ENCODE assay signal across 1 cellular context in the genomic region with DNA sequence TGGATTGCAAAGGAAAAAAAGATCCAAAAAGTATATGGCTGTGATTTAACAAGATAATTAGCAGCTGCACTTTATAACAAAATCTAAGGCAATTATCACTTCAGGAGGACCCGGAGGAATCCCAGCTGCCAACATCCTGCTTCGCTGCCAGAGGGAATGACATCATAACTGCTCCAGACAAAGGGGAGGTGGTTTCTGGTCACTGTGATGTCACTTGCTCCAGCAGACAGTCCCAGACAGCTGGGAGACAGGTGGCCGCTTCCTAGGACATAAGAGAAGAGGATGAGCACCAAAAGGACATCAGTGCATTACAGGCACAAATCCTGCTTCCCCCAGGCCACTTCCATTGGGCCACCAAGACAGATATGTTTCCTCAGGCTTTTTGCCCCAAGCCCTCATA.
TF ChIP-seq lines count a peak whose summit lies in the region.

No MANE protein-coding gene starts in this region.

TF ChIP-seq in IMR-90, 13 proteins besides CTCF, POLR2A, EP300 and RAD21 (continued from another document):
- TF ChIP-seq RFX5 (IDR thresholded peaks at IDR 0.05; ENCODE audit: low read depth, low read length) (no peak), BHLHE40 (IDR thresholded peaks at IDR 0.05; ENCODE audit: low read depth, low read length) (no peak), RCOR1 (IDR thresholded peaks at IDR 0.05; ENCODE audit: insufficient replicate concordance, low read length) (no peak), MAFK (IDR thresholded peaks at IDR 0.05; ENCODE audit: low read depth, low read length) (no peak), NFE2L2 (IDR thresholded peaks at IDR 0.05; ENCODE audit: low read depth, low read length) (no peak), CHD1 (IDR thresholded peaks at IDR 0.05; ENCODE audit: low read depth, low read length) (no peak), CEBPB (IDR thresholded peaks at IDR 0.05; ENCODE audit: low read depth, low read length) (no peak), SMC3 (IDR thresholded peaks at IDR 0.05; ENCODE audit: low read depth, low read length) (no peak)
- TF ChIP-seq, protein P1, sequence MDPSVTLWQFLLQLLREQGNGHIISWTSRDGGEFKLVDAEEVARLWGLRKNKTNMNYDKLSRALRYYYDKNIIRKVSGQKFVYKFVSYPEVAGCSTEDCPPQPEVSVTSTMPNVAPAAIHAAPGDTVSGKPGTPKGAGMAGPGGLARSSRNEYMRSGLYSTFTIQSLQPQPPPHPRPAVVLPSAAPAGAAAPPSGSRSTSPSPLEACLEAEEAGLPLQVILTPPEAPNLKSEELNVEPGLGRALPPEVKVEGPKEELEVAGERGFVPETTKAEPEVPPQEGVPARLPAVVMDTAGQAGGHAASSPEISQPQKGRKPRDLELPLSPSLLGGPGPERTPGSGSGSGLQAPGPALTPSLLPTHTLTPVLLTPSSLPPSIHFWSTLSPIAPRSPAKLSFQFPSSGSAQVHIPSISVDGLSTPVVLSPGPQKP (IDR thresholded peaks at IDR 0.05; ENCODE audit: borderline replicate concordance, low read depth, low read length), result no peak
